In the genomic region with DNA sequence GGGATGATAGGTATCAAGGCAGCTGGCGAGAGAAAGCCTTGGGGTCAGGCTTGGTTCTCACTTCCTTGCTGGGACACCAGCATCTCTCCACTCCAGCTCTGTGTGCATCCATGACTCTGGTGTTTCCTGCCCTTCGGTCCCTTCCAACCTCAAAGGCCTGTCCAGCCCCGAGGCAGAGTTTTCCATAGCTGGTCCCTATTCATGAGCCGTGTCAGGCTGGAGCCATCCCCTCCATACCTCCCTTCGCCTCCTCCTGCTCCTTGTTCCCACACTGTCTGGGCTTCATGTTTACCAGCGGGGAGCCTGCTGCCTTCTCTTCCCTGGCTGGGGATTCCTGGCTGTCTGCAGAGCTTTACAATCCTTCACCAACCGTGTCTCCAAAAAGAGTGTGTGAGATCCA, we compare ENCODE assay signal across 9 cellular contexts.
"Had no signal": no experiment of that assay in that cellular context is flagged by ENCODE, and none has a peak within 500 bp of the region (broad histone marks: within the 10 kb centered on the region; RNA-seq: fewer than 3 reads in every experiment).

No MANE protein-coding gene starts in this region.

- H3K4me3 Mint-ChIP-seq: activated CD4-positive, alpha-beta T cell treated with anti-CD3 and anti-CD28 coated beads, Interleukin-2, amount 10 ng/mL, durations not matched to agents 7 days and 5 days; activated naive CD8-positive, alpha-beta T cell treated with anti-CD3 and anti-CD28 coated beads for 36 hours; endodermal cell; mesothelial cell of epicardium; stimulated activated memory B cell treated with anti-CD40 and anti-IgM and Interleukin-4, amounts not matched to agents 10 μg/mL and 1 μg/mL and 100 μg/mL, for 72 hours had no signal

- H3K36me3 Mint-ChIP-seq: activated naive CD8-positive, alpha-beta T cell treated with anti-CD3 and anti-CD28 coated beads for 36 hours; mesothelial cell of epicardium; stimulated activated memory B cell treated with anti-CD40 and anti-IgM and Interleukin-4, amounts not matched to agents 10 μg/mL and 1 μg/mL and 100 μg/mL, for 72 hours had no signal

- H3K27me3 Mint-ChIP-seq: activated CD4-positive, alpha-beta T cell treated with anti-CD3 and anti-CD28 coated beads, Interleukin-2, amount 10 ng/mL, durations not matched to agents 7 days and 5 days; activated naive CD8-positive, alpha-beta T cell treated with anti-CD3 and anti-CD28 coated beads for 36 hours had no signal

- DNase-seq: activated CD4-positive, alpha-beta T cell treated with anti-CD3 and anti-CD28 coated beads, Interleukin-2, amount 10 ng/mL, durations not matched to agents 7 days and 5 days; activated CD8-positive, alpha-beta memory T cell treated with anti-CD3 and anti-CD28 coated beads, Interleukin-2, amount 50 U/mL, for 48 hours; activated gamma-delta T cell treated with Interleukin-2 at 50 U/mL for 16 hours; activated naive CD8-positive, alpha-beta T cell treated with anti-CD3 and anti-CD28 coated beads for 36 hours; hippocampal formation; stimulated activated CD4-positive, alpha-beta T cell treated with anti-CD3 and anti-CD28 coated beads, Interleukin-2, amount 100 ng/mL, for 48 hours had no signal

- H3K27ac Mint-ChIP-seq: activated CD4-positive, alpha-beta T cell treated with anti-CD3 and anti-CD28 coated beads, Interleukin-2, amount 10 ng/mL, durations not matched to agents 7 days and 5 days; activated naive CD8-positive, alpha-beta T cell treated with anti-CD3 and anti-CD28 coated beads for 36 hours; endodermal cell; mesothelial cell of epicardium; stimulated activated memory B cell treated with anti-CD40 and anti-IgM and Interleukin-4, amounts not matched to agents 10 μg/mL and 1 μg/mL and 100 μg/mL, for 72 hours had no signal

- H3K4me1 Mint-ChIP-seq: activated CD4-positive, alpha-beta T cell treated with anti-CD3 and anti-CD28 coated beads, Interleukin-2, amount 10 ng/mL, durations not matched to agents 7 days and 5 days; activated naive CD8-positive, alpha-beta T cell treated with anti-CD3 and anti-CD28 coated beads for 36 hours; endodermal cell; stimulated activated memory B cell treated with anti-CD40 and anti-IgM and Interleukin-4, amounts not matched to agents 10 μg/mL and 1 μg/mL and 100 μg/mL, for 72 hours had no signal

- ATAC-seq: stimulated activated memory B cell treated with anti-CD40 and anti-IgM and Interleukin-4, amounts not matched to agents 10 μg/mL and 1 μg/mL and 100 μg/mL, for 72 hours had no signal

- H3K9me3 Mint-ChIP-seq: activated CD4-positive, alpha-beta T cell treated with anti-CD3 and anti-CD28 coated beads, Interleukin-2, amount 10 ng/mL, durations not matched to agents 7 days and 5 days; activated naive CD8-positive, alpha-beta T cell treated with anti-CD3 and anti-CD28 coated beads for 36 hours; endodermal cell; mesothelial cell of epicardium; stimulated activated memory B cell treated with anti-CD40 and anti-IgM and Interleukin-4, amounts not matched to agents 10 μg/mL and 1 μg/mL and 100 μg/mL, for 72 hours had no signal
